Comparison of ENCODE assay signal across 22 cellular contexts in genomic region chr1:111238056-111238795, GRCh38. TPM values are rescaled to one million over a fixed set of nuclear protein-coding genes. Genes with fewer than 3 reads are reported as not detected.
DNase-seq lines count a peak whose midpoint lies in the region; ATAC-seq, FAIRE-seq and TF ChIP-seq lines count a peak whose summit lies in the region.
"Had no signal": no experiment of that assay in that cellular context is flagged by ENCODE, and none has a peak within 500 bp of the region (broad histone marks: within the 10 kb centered on the region; RNA-seq: fewer than 3 reads in every experiment).

No MANE protein-coding gene starts in this region.

- CTCF ChIA-PET in HepG2 (lab: Yijun Ruan, JAX; ENCODE audit: low intra/inter-chr PET ratio, low total read pairs): no interaction called here

- no peaks in the 10 kb centered on the region for H3K27me3 Mint-ChIP-seq in central memory CD8-positive, alpha-beta T cell
- H3K27me3 Mint-ChIP-seq in osteocyte (ENCODE audit: unreplicated experiment) (peaks cover 39% of the 10 kb centered on the region), endodermal cell (ENCODE audit: insufficient read depth) (no peaks in the 10 kb centered on the region)

- H3K4me1 ChIP-seq in HepG2 (ENCODE audit: insufficient read depth, low read length): peaks cover 78% of the 10 kb centered on the region
- H3K4me1 ChIP-seq in right lobe of liver: no peaks in the 10 kb centered on the region
- peaks cover 8% of the 10 kb centered on the region for H3K4me1 ChIP-seq in endodermal cell (ENCODE audit: control insufficient read depth, insufficient read depth, low read length)
- H3K4me1 ChIP-seq: BE2C had no signal

- H3K36me3 ChIP-seq in HepG2 (replicated peaks in 1 of 2; ENCODE audit: control insufficient read depth in 1 of 2, insufficient read depth in 2 of 2, low read length in 2 of 2) (no peaks in the 10 kb centered on the region), right lobe of liver (no peaks in the 10 kb centered on the region), endodermal cell (ENCODE audit: control insufficient read depth, insufficient read depth, low read length) (no peaks in the 10 kb centered on the region)
- H3K36me3 ChIP-seq: BE2C had no signal

- peak; percentile 89 for ATAC-seq in HepG2
- no peak for ATAC-seq in right lobe of liver
- ATAC-seq in central memory CD8-positive, alpha-beta T cell (replicated peaks; ENCODE audit: extremely low read depth, poor library complexity, severe bottlenecking): no peak
- ATAC-seq: GM23338 had no signal

- H3K27ac ChIP-seq in HepG2 (ENCODE audit: extremely low read length, insufficient read depth, low read length): peak overlapping the region; percentile 85
- H3K27ac ChIP-seq in right lobe of liver: no peak overlapping the region
- H3K27ac ChIP-seq in endodermal cell (ENCODE audit: low read depth, low read length): no peak overlapping the region

- peaks cover 6% of the 10 kb centered on the region for H3K36me3 Mint-ChIP-seq in central memory CD8-positive, alpha-beta T cell (ENCODE audit: insufficient read depth)
- H3K36me3 Mint-ChIP-seq in osteocyte (ENCODE audit: unreplicated experiment): no peaks in the 10 kb centered on the region
- no peaks in the 10 kb centered on the region for H3K36me3 Mint-ChIP-seq in endodermal cell (ENCODE audit: low read depth)

- no peaks in the 10 kb centered on the region for H3K9me3 Mint-ChIP-seq in central memory CD8-positive, alpha-beta T cell
- H3K9me3 Mint-ChIP-seq in osteocyte (ENCODE audit: unreplicated experiment): no peaks in the 10 kb centered on the region
- no peaks in the 10 kb centered on the region for H3K9me3 Mint-ChIP-seq in endodermal cell
- H3K9me3 Mint-ChIP-seq: CD8-positive, alpha-beta memory T cell; GM23338 had no signal

- BruUV-seq in HepG2 (replicated peaks; lab: Mats Ljungman, UMichigan): TSS peak; percentile 90

- H3K27ac Mint-ChIP-seq in central memory CD8-positive, alpha-beta T cell (ENCODE audit: low read depth): peak overlapping the region; percentile 86
- H3K27ac Mint-ChIP-seq in osteocyte (ENCODE audit: unreplicated experiment): no peak overlapping the region
- H3K27ac Mint-ChIP-seq in endodermal cell: no peak overlapping the region
- H3K27ac Mint-ChIP-seq: CD4-positive, CD25-positive, alpha-beta regulatory T cell; GM23338 had no signal

- peak overlapping the region; percentile 47 for H3K9ac ChIP-seq in HepG2 (ENCODE audit: insufficient read depth, low read depth, low read length)
- no peak overlapping the region for H3K9ac ChIP-seq in endodermal cell (ENCODE audit: extremely low read depth, low read length, poor library complexity, severe bottlenecking)

- H3K4me2 ChIP-seq in HepG2 (ENCODE audit: low read depth, low read length): peak overlapping the region; percentile 40
- H3K4me2 ChIP-seq: GM23338 had no signal

- FAIRE-seq in HepG2 (lab: Jason Lieb, UNC) (peak; percentile 89), HTR-8/SVneo (lab: Jason Lieb, UNC) (no peak)
- FAIRE-seq: D721Med, G401.6, GM12892, GM18507, H54 had no signal

- H2AFZ ChIP-seq in HepG2 (ENCODE audit: low read length): no peak overlapping the region
- H2AFZ ChIP-seq: GM23338 had no signal

- H3K27me3 ChIP-seq in HepG2 (ENCODE audit: control insufficient read depth in 1 of 2, insufficient read depth in 2 of 2, low read length in 2 of 2) (no peaks in the 10 kb centered on the region), right lobe of liver (no peaks in the 10 kb centered on the region), endodermal cell (ENCODE audit: control insufficient read depth, insufficient read depth, low read length, poor library complexity, severe bottlenecking) (no peaks in the 10 kb centered on the region)

- peak; percentile 95 for DNase-seq in HepG2 (ENCODE audit: low spot score)
- DNase-seq in right lobe of liver: no peak
- DNase-seq in central memory CD8-positive, alpha-beta T cell (ENCODE audit: low spot score in 2 of 2): no peak
- DNase-seq in osteocyte (ENCODE audit: extremely low spot score, unreplicated experiment): peak; percentile 25
- DNase-seq in endodermal cell: no peak
- no peak for DNase-seq in retina
- no peak for DNase-seq in HTR-8/SVneo (ENCODE audit: insufficient read length, low spot score)
- DNase-seq: BE2C; C1 segment of cervical spinal cord; CD4-positive, CD25-positive, alpha-beta regulatory T cell; CD8-positive, alpha-beta memory T cell; COR-L47; HCEC 1CT; IMR-90 had no signal

- no peak for TF ChIP-seq CTCF in HepG2 (CRISPR knock-in tag; IDR thresholded peaks at IDR 0.05)
- TF ChIP-seq CTCF in right lobe of liver (IDR thresholded peaks at IDR 0.05): no peak
- no peak for TF ChIP-seq CTCF in osteocyte (IDR thresholded peaks at IDR 0.05)
- no peak for TF ChIP-seq CTCF in endodermal cell (conservative IDR thresholded peaks at IDR 0.05)

- H3K9me3 ChIP-seq in HepG2 (ENCODE audit: low read length) (no peaks in the 10 kb centered on the region), right lobe of liver (no peaks in the 10 kb centered on the region), endodermal cell (ENCODE audit: control insufficient read depth, low read length) (no peaks in the 10 kb centered on the region)
- H3K9me3 ChIP-seq: BE2C had no signal

- POLR2A ChIA-PET in HepG2 (lab: Yijun Ruan, JAX): interaction anchor here (0.9 to 2.2 kb wide), 3 partner anchors 9 to 11 kb away, joined by 3 to 14 read pairs (median 4); partner anchors contain the start of gene CHI3L2

- H3K4me3 ChIP-seq in HepG2 (replicated peaks in 1 of 3; ENCODE audit: insufficient read depth in 1 of 3, low read depth in 2 of 3, low read length in 3 of 3): no peak overlapping the region
- H3K4me3 ChIP-seq in right lobe of liver: no peak overlapping the region
- no peak overlapping the region for H3K4me3 ChIP-seq in endodermal cell (ENCODE audit: low read length)
- H3K4me3 ChIP-seq: GM23338 had no signal

- in situ Hi-C loops in HepG2 (cut with HindIII; ENCODE audit: extremely low pct_ligation_motif_present, low pct_unique_long_range_greater_than_20kb): no loop called here

- TF ChIP-seq POLR2A in HepG2 (IDR thresholded peaks at IDR 0.05; ENCODE audit: insufficient read depth in 1 of 2, low read depth in 2 of 2, low read length in 2 of 2) (no peak), right lobe of liver (IDR thresholded peaks at IDR 0.05) (no peak)

- peak in 1 of 2 experiments; percentile 75; a peak in 2 of 4 replicates for TF ChIP-seq EP300 in HepG2 (IDR thresholded peaks at IDR 0.05; ENCODE audit: low read depth in 2 of 2, low read length in 2 of 2)
- no peak for TF ChIP-seq EP300 in HepG2 (CRISPR knock-in tag; IDR thresholded peaks at IDR 0.05; ENCODE audit: borderline replicate concordance)

- no peak for TF ChIP-seq RAD21 in HepG2 (CRISPR knock-in tag; IDR thresholded peaks at IDR 0.05)

- WGBS in HepG2 (ENCODE audit: low lambda C conversion rate): 17% methylated on average over 5 of the region's 5 CpGs
- WGBS in right lobe of liver (ENCODE audit: insufficient coverage, low coverage, low lambda C conversion rate, missing lambda C conversion rate): 67% methylated on average over 4 of the region's 5 CpGs
- 85 to 89% methylated on average over 3 to 5 of the region's 5 CpGs for WGBS in endodermal cell (ENCODE audit: insufficient coverage in 1 of 2, insufficient read length in 1 of 2), 2 experiments

- no peaks in the 10 kb centered on the region for H4K20me1 ChIP-seq in HepG2 (ENCODE audit: insufficient read depth, low read length)

- H3K79me2 ChIP-seq in HepG2 (ENCODE audit: insufficient read depth, low read length): no peaks in the 10 kb centered on the region

- no peak overlapping the region for H3K4me3 Mint-ChIP-seq in central memory CD8-positive, alpha-beta T cell
- H3K4me3 Mint-ChIP-seq in osteocyte (ENCODE audit: unreplicated experiment) (no peak overlapping the region), endodermal cell (no peak overlapping the region)
- H3K4me3 Mint-ChIP-seq: CD4-positive, CD25-positive, alpha-beta regulatory T cell; GM23338 had no signal

- peaks cover 17% of the 10 kb centered on the region for H3K4me1 Mint-ChIP-seq in central memory CD8-positive, alpha-beta T cell
- H3K4me1 Mint-ChIP-seq in osteocyte (ENCODE audit: unreplicated experiment): no peaks in the 10 kb centered on the region
- peaks cover 23% of the 10 kb centered on the region for H3K4me1 Mint-ChIP-seq in endodermal cell

- intact Hi-C loops in HepG2 (cut with micrococcal nuclease; ENCODE audit: unreplicated experiment): loop anchor here (1.0 kb wide), 1 partner anchor 10 kb away; no protein-coding TSS in a partner anchor
- intact Hi-C loops in right lobe of liver (cut with DNase I): loop anchor here in 1 of 2 donors (10.0 kb wide), 1 partner anchor 203 kb away; no protein-coding TSS in a partner anchor

RNA-seq across cellular contexts. Expression of gene CHI3L2, which starts 10.7 kb away (rescaled TPM):
- total RNA-seq in HepG2 (2016; rRNA removed; fragmentation: Illumina TruSeq; extraction: Trizol) (1.7 and 1.9 TPM in 2 replicates), right lobe of liver (under 1 TPM in 5 of 6 experiments, not detected in 1; 0.15 to 0.58 (median 0.26) TPM), osteocyte (not detected in 2 replicates), endodermal cell (not detected)
- 1.5 and 2.1 TPM in 2 replicates for total RNA-seq in HepG2 (2016; cell fraction: cytosol; rRNA removed; fragmentation: Illumina TruSeq; extraction: Trizol; ENCODE audit: low read depth)
- total RNA-seq in HepG2 (2016; cell fraction: insoluble cytoplasmic fraction; rRNA removed; fragmentation: Illumina TruSeq; extraction: Trizol): 1.5 and 1.6 TPM in 2 replicates
- 1.7 and 2.0 TPM in 2 replicates for total RNA-seq in HepG2 (2016; cell fraction: membrane; rRNA removed; fragmentation: Illumina TruSeq; extraction: Trizol)
- 0.90 and 1.4 TPM in 2 replicates for total RNA-seq in HepG2 (2016; cell fraction: nucleus; rRNA removed; fragmentation: Illumina TruSeq; extraction: Trizol)
- polyA plus RNA-seq in HepG2 (2011; rRNA removed): 0.46 and 0.65 TPM in 2 replicates
- polyA plus RNA-seq in HepG2 (2011; cell fraction: cytosol; rRNA removed): 0.44 and 0.51 TPM in 2 replicates
- polyA plus RNA-seq in HepG2 (2011; cell fraction: nucleus; rRNA removed): 0.13 and 0.55 TPM in 2 replicates
- 0.35 and 0.46 TPM in 2 replicates for polyA plus RNA-seq in HepG2 (2012)
- 0.80 and 1.0 TPM in 2 replicates for polyA plus RNA-seq in HepG2 (2016; cell fraction: cytosol; fragmentation: Illumina TruSeq; extraction: Trizol; ENCODE audit: low read depth)
- polyA plus RNA-seq in HepG2 (2016; cell fraction: insoluble cytoplasmic fraction; fragmentation: Illumina TruSeq; extraction: Trizol; ENCODE audit: low read depth): 1.2 and 1.8 TPM in 2 replicates
- 1.1 and 1.5 TPM in 2 replicates for polyA plus RNA-seq in HepG2 (2016; cell fraction: membrane; fragmentation: Illumina TruSeq; extraction: Trizol; ENCODE audit: low read depth)
- polyA plus RNA-seq in HepG2 (2016; cell fraction: nucleus; fragmentation: Illumina TruSeq; extraction: Trizol; ENCODE audit: insufficient read depth, low read depth): 2.6 and 3.9 TPM in 2 replicates
- polyA minus RNA-seq in HepG2 (2011; rRNA and poly(A)+ RNA removed; ENCODE audit: low replicate concordance): not detected in 2 replicates
- not detected in 2 replicates for polyA minus RNA-seq in HepG2 (2011; cell fraction: cytosol; rRNA and poly(A)+ RNA removed)
- 1.2 and 1.3 TPM in 2 replicates for polyA minus RNA-seq in HepG2 (2011; cell fraction: nucleus; rRNA and poly(A)+ RNA removed)
- not detected for polyA plus RNA-seq in endodermal cell (2013, experiment 1 of 2)
- not detected for polyA plus RNA-seq in endodermal cell (2013, experiment 2 of 2)
- total RNA-seq: GM23338, HT-29 had no signal

RNA-seq across cellular contexts. Expression of gene DENND2D, which starts 37.8 kb away (rescaled TPM):
- total RNA-seq in HepG2 (2016; rRNA removed; fragmentation: Illumina TruSeq; extraction: Trizol) (0.04 TPM in 1 of 2 replicates, not detected in the other), right lobe of liver (10 to 100 TPM in 5 of 6 experiments, 1 to 10 TPM in 1; 9.6 to 18.6 (median 13.9) TPM), osteocyte (not detected in 2 replicates), endodermal cell (1 to 10 TPM in 1 of 2 donors, under 1 TPM in 1; 0.89 to 2.6 TPM)
- total RNA-seq in HepG2 (2016; cell fraction: cytosol; rRNA removed; fragmentation: Illumina TruSeq; extraction: Trizol; ENCODE audit: low read depth): not detected in 2 replicates
- not detected in 2 replicates for total RNA-seq in HepG2 (2016; cell fraction: insoluble cytoplasmic fraction; rRNA removed; fragmentation: Illumina TruSeq; extraction: Trizol)
- not detected in 2 replicates for total RNA-seq in HepG2 (2016; cell fraction: membrane; rRNA removed; fragmentation: Illumina TruSeq; extraction: Trizol)
- total RNA-seq in HepG2 (2016; cell fraction: nucleus; rRNA removed; fragmentation: Illumina TruSeq; extraction: Trizol): not detected in 2 replicates
- not detected in 2 replicates for polyA plus RNA-seq in HepG2 (2011; rRNA removed)
- polyA plus RNA-seq in HepG2 (2011; cell fraction: cytosol; rRNA removed): 0.01 TPM in 1 of 2 replicates, not detected in the other
- 0.36 TPM in 1 of 2 replicates, not detected in the other for polyA plus RNA-seq in HepG2 (2011; cell fraction: nucleus; rRNA removed)
- 0.07 TPM in 1 of 2 replicates, not detected in the other for polyA plus RNA-seq in HepG2 (2012)
- polyA plus RNA-seq in HepG2 (2016; cell fraction: cytosol; fragmentation: Illumina TruSeq; extraction: Trizol; ENCODE audit: low read depth): not detected in 2 replicates
- polyA plus RNA-seq in HepG2 (2016; cell fraction: insoluble cytoplasmic fraction; fragmentation: Illumina TruSeq; extraction: Trizol; ENCODE audit: low read depth): not detected in 2 replicates
- not detected in 2 replicates for polyA plus RNA-seq in HepG2 (2016; cell fraction: membrane; fragmentation: Illumina TruSeq; extraction: Trizol; ENCODE audit: low read depth)
- polyA plus RNA-seq in HepG2 (2016; cell fraction: nucleus; fragmentation: Illumina TruSeq; extraction: Trizol; ENCODE audit: insufficient read depth, low read depth): not detected in 2 replicates
- polyA minus RNA-seq in HepG2 (2011; rRNA and poly(A)+ RNA removed; ENCODE audit: low replicate concordance): 12.7 TPM in 1 of 2 replicates, not detected in the other
- polyA minus RNA-seq in HepG2 (2011; cell fraction: cytosol; rRNA and poly(A)+ RNA removed): not detected in 2 replicates
- 0.50 TPM in 1 of 2 replicates, not detected in the other for polyA minus RNA-seq in HepG2 (2011; cell fraction: nucleus; rRNA and poly(A)+ RNA removed)
- polyA plus RNA-seq in endodermal cell (2013, experiment 1 of 2): not detected
- not detected for polyA plus RNA-seq in endodermal cell (2013, experiment 2 of 2)

RNA-seq across cellular contexts. Expression of gene CHIA, which starts 52.4 kb away (rescaled TPM):
- total RNA-seq in HepG2 (2016; rRNA removed; fragmentation: Illumina TruSeq; extraction: Trizol) (not detected in 2 replicates), right lobe of liver (not detected), osteocyte (not detected in 2 replicates), endodermal cell (not detected)
- not detected in 2 replicates for total RNA-seq in HepG2 (2016; cell fraction: cytosol; rRNA removed; fragmentation: Illumina TruSeq; extraction: Trizol; ENCODE audit: low read depth)
- not detected in 2 replicates for total RNA-seq in HepG2 (2016; cell fraction: insoluble cytoplasmic fraction; rRNA removed; fragmentation: Illumina TruSeq; extraction: Trizol)
- not detected in 2 replicates for total RNA-seq in HepG2 (2016; cell fraction: membrane; rRNA removed; fragmentation: Illumina TruSeq; extraction: Trizol)
- total RNA-seq in HepG2 (2016; cell fraction: nucleus; rRNA removed; fragmentation: Illumina TruSeq; extraction: Trizol): not detected in 2 replicates
- not detected in 2 replicates for polyA plus RNA-seq in HepG2 (2011; rRNA removed)
- polyA plus RNA-seq in HepG2 (2011; cell fraction: cytosol; rRNA removed): not detected in 2 replicates
- not detected in 2 replicates for polyA plus RNA-seq in HepG2 (2011; cell fraction: nucleus; rRNA removed)
- not detected in 2 replicates for polyA plus RNA-seq in HepG2 (2012)
- not detected in 2 replicates for polyA plus RNA-seq in HepG2 (2016; cell fraction: cytosol; fragmentation: Illumina TruSeq; extraction: Trizol; ENCODE audit: low read depth)
- polyA plus RNA-seq in HepG2 (2016; cell fraction: insoluble cytoplasmic fraction; fragmentation: Illumina TruSeq; extraction: Trizol; ENCODE audit: low read depth): not detected in 2 replicates
- not detected in 2 replicates for polyA plus RNA-seq in HepG2 (2016; cell fraction: membrane; fragmentation: Illumina TruSeq; extraction: Trizol; ENCODE audit: low read depth)
- polyA plus RNA-seq in HepG2 (2016; cell fraction: nucleus; fragmentation: Illumina TruSeq; extraction: Trizol; ENCODE audit: insufficient read depth, low read depth): not detected in 2 replicates
- polyA minus RNA-seq in HepG2 (2011; rRNA and poly(A)+ RNA removed; ENCODE audit: low replicate concordance): not detected in 2 replicates
- polyA minus RNA-seq in HepG2 (2011; cell fraction: cytosol; rRNA and poly(A)+ RNA removed): not detected in 2 replicates
- polyA minus RNA-seq in HepG2 (2011; cell fraction: nucleus; rRNA and poly(A)+ RNA removed): not detected in 2 replicates
- polyA plus RNA-seq in endodermal cell (2013, experiment 1 of 2): not detected
- not detected for polyA plus RNA-seq in endodermal cell (2013, experiment 2 of 2)
- total RNA-seq: A172; CD4-positive, CD25-positive, alpha-beta regulatory T cell; CD8-positive, alpha-beta memory T cell; GM23338; HT-29; IMR-90 had no signal
- polyA plus RNA-seq: CD4-positive, CD25-positive, alpha-beta regulatory T cell; CD8-positive, alpha-beta memory T cell; GM23338; IMR-90 had no signal

Comparison
In these comparisons a context has a peak if more than half of its experiments do, and no peak if none do; other contexts are left out.
1. DNase-seq: peak in HepG2 (single experiment) and osteocyte (single experiment); none in right lobe of liver (0 of 3), central memory CD8-positive, alpha-beta T cell (0 of 2), endodermal cell (single experiment), retina (single experiment) and HTR-8/SVneo (single experiment).